1 cellular context compared by ENCODE assay signal in the genomic region with DNA sequence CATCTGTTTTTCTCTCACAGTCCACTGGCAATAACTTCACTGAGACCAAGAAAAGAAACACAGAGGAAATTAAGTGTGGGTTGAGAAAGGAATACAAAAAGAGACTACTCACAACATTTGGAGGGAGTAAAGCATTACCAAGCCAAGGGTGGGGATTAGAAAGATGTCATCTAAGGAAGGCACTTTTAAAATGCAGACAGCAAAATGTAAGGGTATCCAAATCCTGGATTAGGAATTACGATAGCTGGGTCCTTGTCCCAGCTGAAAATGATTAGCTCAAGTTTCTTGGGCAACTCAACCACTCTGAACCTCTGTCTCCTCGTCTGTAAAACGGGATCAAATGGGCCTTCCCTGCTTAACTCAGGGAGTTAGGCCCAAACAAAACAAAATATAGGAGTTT.
TF ChIP-seq lines count a peak whose summit lies in the region.

No MANE protein-coding gene starts in this region.

TF ChIP-seq in SK-N-SH, 30 proteins besides CTCF, POLR2A, EP300 and RAD21 (continued from another document):
- TF ChIP-seq, protein P1, sequence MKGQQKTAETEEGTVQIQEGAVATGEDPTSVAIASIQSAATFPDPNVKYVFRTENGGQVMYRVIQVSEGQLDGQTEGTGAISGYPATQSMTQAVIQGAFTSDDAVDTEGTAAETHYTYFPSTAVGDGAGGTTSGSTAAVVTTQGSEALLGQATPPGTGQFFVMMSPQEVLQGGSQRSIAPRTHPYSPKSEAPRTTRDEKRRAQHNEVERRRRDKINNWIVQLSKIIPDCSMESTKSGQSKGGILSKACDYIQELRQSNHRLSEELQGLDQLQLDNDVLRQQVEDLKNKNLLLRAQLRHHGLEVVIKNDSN (IDR thresholded peaks at IDR 0.05; ENCODE audit: borderline replicate concordance, low read depth), result no peak
- no peak for TF ChIP-seq MXI1 (IDR thresholded peaks at IDR 0.05; ENCODE audit: low read depth, low read length)
- TF ChIP-seq, protein P2, sequence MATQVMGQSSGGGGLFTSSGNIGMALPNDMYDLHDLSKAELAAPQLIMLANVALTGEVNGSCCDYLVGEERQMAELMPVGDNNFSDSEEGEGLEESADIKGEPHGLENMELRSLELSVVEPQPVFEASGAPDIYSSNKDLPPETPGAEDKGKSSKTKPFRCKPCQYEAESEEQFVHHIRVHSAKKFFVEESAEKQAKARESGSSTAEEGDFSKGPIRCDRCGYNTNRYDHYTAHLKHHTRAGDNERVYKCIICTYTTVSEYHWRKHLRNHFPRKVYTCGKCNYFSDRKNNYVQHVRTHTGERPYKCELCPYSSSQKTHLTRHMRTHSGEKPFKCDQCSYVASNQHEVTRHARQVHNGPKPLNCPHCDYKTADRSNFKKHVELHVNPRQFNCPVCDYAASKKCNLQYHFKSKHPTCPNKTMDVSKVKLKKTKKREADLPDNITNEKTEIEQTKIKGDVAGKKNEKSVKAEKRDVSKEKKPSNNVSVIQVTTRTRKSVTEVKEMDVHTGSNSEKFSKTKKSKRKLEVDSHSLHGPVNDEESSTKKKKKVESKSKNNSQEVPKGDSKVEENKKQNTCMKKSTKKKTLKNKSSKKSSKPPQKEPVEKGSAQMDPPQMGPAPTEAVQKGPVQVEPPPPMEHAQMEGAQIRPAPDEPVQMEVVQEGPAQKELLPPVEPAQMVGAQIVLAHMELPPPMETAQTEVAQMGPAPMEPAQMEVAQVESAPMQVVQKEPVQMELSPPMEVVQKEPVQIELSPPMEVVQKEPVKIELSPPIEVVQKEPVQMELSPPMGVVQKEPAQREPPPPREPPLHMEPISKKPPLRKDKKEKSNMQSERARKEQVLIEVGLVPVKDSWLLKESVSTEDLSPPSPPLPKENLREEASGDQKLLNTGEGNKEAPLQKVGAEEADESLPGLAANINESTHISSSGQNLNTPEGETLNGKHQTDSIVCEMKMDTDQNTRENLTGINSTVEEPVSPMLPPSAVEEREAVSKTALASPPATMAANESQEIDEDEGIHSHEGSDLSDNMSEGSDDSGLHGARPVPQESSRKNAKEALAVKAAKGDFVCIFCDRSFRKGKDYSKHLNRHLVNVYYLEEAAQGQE (IDR thresholded peaks at IDR 0.05; ENCODE audit: low read depth, low read length), result no peak
